In genomic region chrX:15418041-15418706, GRCh38 we compare ENCODE assay signal across 31 cellular contexts. TPM values are rescaled to one million over a fixed set of nuclear protein-coding genes. Genes with fewer than 3 reads are reported as not detected.
DNase-seq lines count a peak whose midpoint lies in the region; ATAC-seq and TF ChIP-seq lines count a peak whose summit lies in the region.
"Had no signal": no experiment of that assay in that cellular context is flagged by ENCODE, and none has a peak within 500 bp of the region (broad histone marks: within the 10 kb centered on the region; RNA-seq: fewer than 3 reads in every experiment).

No MANE protein-coding gene starts in this region.

- no peaks in the 10 kb centered on the region for H3K36me3 ChIP-seq in GM23248 (ENCODE audit: low read depth)
- H3K36me3 ChIP-seq: neutrophil, Peyer's patch, prostate gland, sigmoid colon, suprapubic skin had no signal

- H3K9me3 ChIP-seq in GM23248 (ENCODE audit: low read depth), result no peaks in the 10 kb centered on the region
- H3K9me3 ChIP-seq: neutrophil, Peyer's patch, prostate gland, sigmoid colon, suprapubic skin had no signal

- H4K20me1 ChIP-seq in GM23248 (ENCODE audit: insufficient read depth), result no peaks in the 10 kb centered on the region

- no peaks in the 10 kb centered on the region for H3K79me2 ChIP-seq in GM23248 (ENCODE audit: insufficient read depth)

- WGBS in GM23248 (ENCODE audit: low coverage in 1 of 2, low lambda C conversion rate in 2 of 2, missing lambda C conversion rate in 2 of 2), 2 experiments, result 0 to 3% methylated on average over 6 of the region's 6 CpGs

- no peak for ATAC-seq in GM21390 (IDR thresholded peaks at IDR 0.05; ENCODE audit: unreplicated experiment)
- ATAC-seq: activated CD4-positive, CD25-positive, alpha-beta regulatory T cell treated with anti-CD3 and anti-CD28 coated beads, Interleukin-2, amount 50 U/mL, for 24 hours; left lobe of liver; stimulated activated naive B cell treated with anti-CD40 and anti-IgM and Interleukin-4, amounts not matched to agents 10 μg/mL and 1 μg/mL and 100 μg/mL, for 72 hours had no signal

- no peak overlapping the region for H3K4me3 ChIP-seq in GM23248
- H3K4me3 ChIP-seq in cardiac fibroblast (replicated peaks in 1 of 2; ENCODE audit: low read depth in 2 of 2, low read length in 2 of 2), result no peak overlapping the region
- H3K4me3 ChIP-seq: Peyer's patch, prostate gland, sigmoid colon, suprapubic skin had no signal

- no peaks in the 10 kb centered on the region for H3K9me2 ChIP-seq in GM23248 (ENCODE audit: insufficient read depth)

- H3F3A ChIP-seq in GM23248 (ENCODE audit: insufficient read depth), result peaks cover 13% of the 10 kb centered on the region

- in situ Hi-C loops in GM23248 (cut with MboI), result no loop called here

- no peak overlapping the region for H3K9ac ChIP-seq in GM23248

- H3K27ac ChIP-seq in GM23248, result 0 out of 2 replicates have a peak overlapping the region, but pooled peaks have one; percentile 1
- H3K27ac ChIP-seq: neutrophil, Peyer's patch, prostate gland, sigmoid colon, suprapubic skin had no signal

- H3K4me1 ChIP-seq in GM23248 (ENCODE audit: insufficient read depth), result peaks cover 8% of the 10 kb centered on the region; the same call in 1 of the 2 replicates
- H3K4me1 ChIP-seq: Peyer's patch, prostate gland, sigmoid colon, suprapubic skin had no signal

- TF ChIP-seq CTCF in AG09319 (IDR thresholded peaks at IDR 0.05; ENCODE audit: low read depth, low read length) (no peak), cardiac fibroblast (IDR thresholded peaks at IDR 0.05; ENCODE audit: low read depth, low read length) (no peak)

- H2AFZ ChIP-seq in GM23248, result no peak overlapping the region

- peak overlapping the region; percentile 75 for H3K4me2 ChIP-seq in GM23248 (ENCODE audit: unreplicated experiment)

- DNase-seq in AG09319 (ENCODE audit: extremely low read depth, low read depth) (peak; percentile 47), GM23248 (peak; percentile 65), cardiac fibroblast (ENCODE audit: low read depth in 2 of 2) (peak; percentile 15 to 27), iris pigment epithelial cell (ENCODE audit: low read depth) (peak; percentile 22), SHP77 (lab: John Stamatoyannopoulos, UW) (no peak), cerebellar cortex (ENCODE audit: low spot score) (no peak)
- DNase-seq in stimulated activated CD4-positive, alpha-beta T cell treated with anti-CD3 and anti-CD28 coated beads, Interleukin-4, amount 100 ng/mL, for 24 hours, result no peak
- DNase-seq: ACHN; activated effector memory CD4-positive, alpha-beta T cell treated with Interleukin-2 at 50 U/mL for 16 hours; activated naive CD8-positive, alpha-beta T cell treated with anti-CD3 and anti-CD28 coated beads for 36 hours; activated T-cell treated with anti-CD3 and anti-CD28 coated beads for 4 hours; CD4-positive, alpha-beta memory T cell; DMS 273 treated with DMSO at 0.1 percent for 48 hours; H9; hypothalamus; mesendoderm; NCI-H1105; NCI-H2029; NCI-H526; Peyer's patch; sigmoid colon; stimulated activated naive B cell treated with anti-CD40 and anti-IgM and Interleukin-4, amounts not matched to agents 10 μg/mL and 1 μg/mL and 100 μg/mL, for 72 hours; T-helper 1 cell had no signal

- no peaks in the 10 kb centered on the region for H3K27me3 ChIP-seq in GM23248 (replicated peaks; ENCODE audit: insufficient read depth)
- H3K27me3 ChIP-seq: neutrophil, Peyer's patch, sigmoid colon, suprapubic skin had no signal

RNA-seq across cellular contexts. Expression of gene VEGFD, which starts 34.0 kb away (rescaled TPM):
- not detected in 2 replicates for total RNA-seq in GM23248 (2014; rRNA removed; shearing (Covaris generic))
- not detected in 2 replicates for polyA plus RNA-seq in GM23248 (2016; fragmentation: Nextera tagmentation; extraction: Ambion mirVana)
- total RNA-seq: activated naive CD8-positive, alpha-beta T cell treated with anti-CD3 and anti-CD28 coated beads for 36 hours; frontal cortex; M059J had no signal
- polyA plus RNA-seq: CD4-positive, alpha-beta memory T cell had no signal

Comparison
In these comparisons a context has a peak if more than half of its experiments do, and no peak if none do; other contexts are left out.
1. DNase-seq: peak in AG09319 (single experiment), GM23248 (single experiment), cardiac fibroblast (2 of 2) and iris pigment epithelial cell (single experiment); none in stimulated activated CD4-positive, alpha-beta T cell treated with anti-CD3 and anti-CD28 coated beads, Interleukin-4, amount 100 ng/mL, for 24 hours (single experiment), SHP77 (0 of 2) and cerebellar cortex (single experiment).